In genomic region chr1:47711211-47711847, GRCh38 we compare ENCODE assay signal across 7 cellular contexts.
"Had no signal": no experiment of that assay in that cellular context is flagged by ENCODE, and none has a peak within 500 bp of the region (broad histone marks: within the 10 kb centered on the region; RNA-seq: fewer than 3 reads in every experiment).

No MANE protein-coding gene starts in this region.

- H3K36me3 Mint-ChIP-seq: activated naive CD8-positive, alpha-beta T cell; mesothelial cell of epicardium; naive thymus-derived CD4-positive, alpha-beta T cell had no signal

- H3K4me3 ChIP-seq: body of pancreas, transverse colon had no signal

- H3K27ac ChIP-seq: body of pancreas, gastrocnemius medialis, testis had no signal

- H3K27ac Mint-ChIP-seq: activated naive CD8-positive, alpha-beta T cell; mesothelial cell of epicardium; naive thymus-derived CD4-positive, alpha-beta T cell had no signal

- H3K9me3 ChIP-seq: body of pancreas, gastrocnemius medialis, testis, transverse colon had no signal

- H3K36me3 ChIP-seq: gastrocnemius medialis, transverse colon had no signal

- H3K27me3 ChIP-seq: testis had no signal

- H3K9me3 Mint-ChIP-seq: mesothelial cell of epicardium had no signal
